Comparison of ENCODE assay signal across 24 cellular contexts in the genomic region with DNA sequence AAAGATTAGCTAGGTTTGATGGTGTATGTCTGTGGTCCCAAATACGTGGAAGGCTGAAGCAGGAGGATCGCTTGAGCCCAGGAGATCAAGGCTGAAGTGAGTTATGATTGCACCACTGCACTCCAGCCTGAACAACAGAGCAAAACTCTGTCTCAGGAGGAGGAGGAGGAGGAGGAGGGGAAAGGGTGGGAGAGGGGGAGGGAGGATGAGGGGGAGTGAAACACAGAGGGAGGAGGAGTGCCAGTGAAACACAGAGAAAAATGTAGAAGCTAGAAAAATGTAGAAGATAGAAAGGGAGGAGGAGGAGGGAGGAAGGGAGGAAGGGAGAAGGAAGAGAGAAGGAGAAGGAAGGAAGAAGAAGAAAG.
"Had no signal": no experiment of that assay in that cellular context is flagged by ENCODE, and none has a peak within 500 bp of the region (broad histone marks: within the 10 kb centered on the region; RNA-seq: fewer than 3 reads in every experiment).

No MANE protein-coding gene starts in this region.

- H3K4me3 Mint-ChIP-seq: dendritic cell treated with granulocyte-macrophage colony-stimulating factor and Interleukin-4, amounts not matched to agents 40 ng/mL and 50 ng/mL, for 4 days; effector memory CD8-positive, alpha-beta T cell; endodermal cell; mesothelial cell of epicardium; naive B cell had no signal

- H3K27ac Mint-ChIP-seq: dendritic cell treated with granulocyte-macrophage colony-stimulating factor and Interleukin-4, amounts not matched to agents 40 ng/mL and 50 ng/mL, for 4 days; effector memory CD8-positive, alpha-beta T cell; endodermal cell; mesothelial cell of epicardium; naive B cell had no signal

- H3K36me3 Mint-ChIP-seq: mesothelial cell of epicardium, naive B cell had no signal

- H3K9me3 Mint-ChIP-seq: dendritic cell treated with granulocyte-macrophage colony-stimulating factor and Interleukin-4, amounts not matched to agents 40 ng/mL and 50 ng/mL, for 4 days; effector memory CD8-positive, alpha-beta T cell; endodermal cell; mesothelial cell of epicardium had no signal

- H3K4me1 ChIP-seq: colonic mucosa, gastrocnemius medialis, left lung, lower lobe of right lung had no signal

- H3K27me3 ChIP-seq: colonic mucosa, gastrocnemius medialis had no signal

- DNase-seq: colonic mucosa; cortex of kidney; effector CD8-positive, alpha-beta T cell; effector memory CD8-positive, alpha-beta T cell; endodermal cell; erythroblast; esophagus squamous epithelium; foreskin fibroblast; foreskin melanocyte; gastrocnemius medialis; glutamatergic neuron; head of caudate nucleus; heart right ventricle; hippocampal formation; left cardiac atrium; left lung; left ventricle myocardium superior; lower lobe of right lung; mesenchymal stem cell; mucosa of descending colon; naive B cell had no signal

- H3K4me3 ChIP-seq: colonic mucosa, esophagus squamous epithelium, gastrocnemius medialis, heart right ventricle, left lung, lower lobe of right lung, mucosa of descending colon had no signal

- H3K36me3 ChIP-seq: colonic mucosa, esophagus squamous epithelium, gastrocnemius medialis, heart right ventricle, left lung, lower lobe of right lung had no signal

- H3K9me3 ChIP-seq: colonic mucosa, esophagus squamous epithelium, gastrocnemius medialis, heart right ventricle, left lung, lower lobe of right lung, mucosa of descending colon had no signal

- H3K27ac ChIP-seq: colonic mucosa, epithelial cell of prostate, esophagus squamous epithelium, gastrocnemius medialis, heart right ventricle, left lung, lower lobe of right lung had no signal
